31 cellular contexts compared by ENCODE assay signal in genomic region chr18:22783662-22784076, GRCh38.
"Had no signal": no experiment of that assay in that cellular context is flagged by ENCODE, and none has a peak within 500 bp of the region (broad histone marks: within the 10 kb centered on the region; RNA-seq: fewer than 3 reads in every experiment).

No MANE protein-coding gene starts in this region.

- H3K36me3 Mint-ChIP-seq: activated CD8-positive, alpha-beta memory T cell treated with anti-CD3 and anti-CD28 coated beads, Interleukin-2, amount 10 ng/mL, durations not matched to agents 7 days and 5 days; activated naive CD8-positive, alpha-beta T cell; natural killer cell treated with Interleukin-12 subunit alpha and Interleukin-12 subunit beta and Interleukin-15 and Interleukin-18, amount 100 ng/mL, for 72 hours; stimulated activated effector memory CD8-positive, alpha-beta T cell treated with anti-CD3 and anti-CD28 coated beads, Interleukin-12 subunit alpha, Interleukin-12 subunit beta, amount 100 ng/mL, for 72 hours had no signal

- H3K4me3 ChIP-seq: adrenal gland, body of pancreas, gastroesophageal sphincter, left ventricle myocardium inferior, lung, mucosa of descending colon, sigmoid colon, upper lobe of right lung had no signal

- H3K27ac Mint-ChIP-seq: activated CD4-positive, alpha-beta T cell treated with anti-CD3 and anti-CD28 coated beads for 36 hours; activated CD8-positive, alpha-beta memory T cell treated with anti-CD3 and anti-CD28 coated beads, Interleukin-2, amount 10 ng/mL, durations not matched to agents 7 days and 5 days; activated CD8-positive, alpha-beta T cell treated with anti-CD3 and anti-CD28 coated beads, Interleukin-2, amount 10 ng/mL, durations not matched to agents 7 days and 5 days; activated naive CD8-positive, alpha-beta T cell; natural killer cell treated with Interleukin-12 subunit alpha and Interleukin-12 subunit beta and Interleukin-15 and Interleukin-18, amount 100 ng/mL, for 72 hours; progenitor cell of endocrine pancreas; stimulated activated effector memory CD8-positive, alpha-beta T cell treated with anti-CD3 and anti-CD28 coated beads, Interleukin-12 subunit alpha, Interleukin-12 subunit beta, amount 100 ng/mL, for 72 hours; stimulated activated naive CD8-positive, alpha-beta T cell treated with anti-CD3 and anti-CD28 coated beads, Interleukin-15, amount 100 ng/mL, for 72 hours; T-helper 2 cell treated with Interferon-gamma antibody and Interleukin-4, amounts not matched to agents 5 μg/mL and 100 μg/mL, for 36 hours had no signal

- H3K27me3 Mint-ChIP-seq: progenitor cell of endocrine pancreas had no signal

- H3K36me3 ChIP-seq: adrenal gland, gastroesophageal sphincter, left ventricle myocardium inferior, neutrophil, sigmoid colon, upper lobe of right lung had no signal

- H3K27ac ChIP-seq: adrenal gland, body of pancreas, gastroesophageal sphincter, left ventricle myocardium inferior, neutrophil, sigmoid colon, upper lobe of right lung had no signal

- H3K27me3 ChIP-seq: adrenal gland, body of pancreas, gastroesophageal sphincter, sigmoid colon, upper lobe of right lung had no signal

- H3K9me3 ChIP-seq: body of pancreas, gastroesophageal sphincter, mucosa of descending colon, neutrophil, sigmoid colon, upper lobe of right lung had no signal

- H3K4me1 Mint-ChIP-seq: activated CD4-positive, alpha-beta T cell treated with anti-CD3 and anti-CD28 coated beads for 36 hours; activated CD8-positive, alpha-beta memory T cell treated with anti-CD3 and anti-CD28 coated beads, Interleukin-2, amount 10 ng/mL, durations not matched to agents 7 days and 5 days; stimulated activated effector memory CD8-positive, alpha-beta T cell treated with anti-CD3 and anti-CD28 coated beads, Interleukin-12 subunit alpha, Interleukin-12 subunit beta, amount 100 ng/mL, for 72 hours; stimulated activated naive CD8-positive, alpha-beta T cell treated with anti-CD3 and anti-CD28 coated beads, Interleukin-15, amount 100 ng/mL, for 72 hours had no signal

- H3K4me1 ChIP-seq: adrenal gland, body of pancreas, gastroesophageal sphincter, sigmoid colon, upper lobe of right lung had no signal

- ATAC-seq: activated CD4-positive, alpha-beta T cell treated with anti-CD3 and anti-CD28 coated beads for 36 hours; activated CD8-positive, alpha-beta memory T cell treated with anti-CD3 and anti-CD28 coated beads, Interleukin-2, amount 10 ng/mL, durations not matched to agents 7 days and 5 days; activated CD8-positive, alpha-beta T cell treated with anti-CD3 and anti-CD28 coated beads, Interleukin-2, amount 10 ng/mL, durations not matched to agents 7 days and 5 days; body of pancreas; gastroesophageal sphincter; mucosa of descending colon; natural killer cell treated with Interleukin-12 subunit alpha and Interleukin-12 subunit beta and Interleukin-15 and Interleukin-18, amount 100 ng/mL, for 72 hours; stimulated activated effector memory CD8-positive, alpha-beta T cell treated with anti-CD3 and anti-CD28 coated beads, Interleukin-12 subunit alpha, Interleukin-12 subunit beta, amount 100 ng/mL, for 72 hours; stimulated activated naive CD8-positive, alpha-beta T cell treated with anti-CD3 and anti-CD28 coated beads, Interleukin-15, amount 100 ng/mL, for 72 hours; upper lobe of right lung had no signal

- H3K4me3 Mint-ChIP-seq: activated CD4-positive, alpha-beta T cell treated with anti-CD3 and anti-CD28 coated beads for 36 hours; activated CD8-positive, alpha-beta memory T cell treated with anti-CD3 and anti-CD28 coated beads, Interleukin-2, amount 10 ng/mL, durations not matched to agents 7 days and 5 days; activated CD8-positive, alpha-beta T cell treated with anti-CD3 and anti-CD28 coated beads, Interleukin-2, amount 10 ng/mL, durations not matched to agents 7 days and 5 days; activated naive CD8-positive, alpha-beta T cell; natural killer cell treated with Interleukin-12 subunit alpha and Interleukin-12 subunit beta and Interleukin-15 and Interleukin-18, amount 100 ng/mL, for 72 hours; stimulated activated effector memory CD8-positive, alpha-beta T cell treated with anti-CD3 and anti-CD28 coated beads, Interleukin-12 subunit alpha, Interleukin-12 subunit beta, amount 100 ng/mL, for 72 hours; stimulated activated naive CD8-positive, alpha-beta T cell treated with anti-CD3 and anti-CD28 coated beads, Interleukin-15, amount 100 ng/mL, for 72 hours; T-helper 2 cell treated with Interferon-gamma antibody and Interleukin-4, amounts not matched to agents 5 μg/mL and 100 μg/mL, for 36 hours had no signal

- H3K9me3 Mint-ChIP-seq: natural killer cell treated with Interleukin-12 subunit alpha and Interleukin-12 subunit beta and Interleukin-15 and Interleukin-18, amount 100 ng/mL, for 72 hours; stimulated activated effector memory CD8-positive, alpha-beta T cell treated with anti-CD3 and anti-CD28 coated beads, Interleukin-12 subunit alpha, Interleukin-12 subunit beta, amount 100 ng/mL, for 72 hours; stimulated activated naive CD8-positive, alpha-beta T cell treated with anti-CD3 and anti-CD28 coated beads, Interleukin-15, amount 100 ng/mL, for 72 hours; T-helper 2 cell treated with Interferon-gamma antibody and Interleukin-4, amounts not matched to agents 5 μg/mL and 100 μg/mL, for 36 hours had no signal

- DNase-seq: activated CD4-positive, alpha-beta T cell treated with anti-CD3 and anti-CD28 coated beads for 36 hours; activated CD4-positive, CD25-positive, alpha-beta regulatory T cell; activated CD8-positive, alpha-beta memory T cell treated with anti-CD3 and anti-CD28 coated beads, Interleukin-2, amount 10 ng/mL, durations not matched to agents 7 days and 5 days; activated CD8-positive, alpha-beta T cell treated with anti-CD3 and anti-CD28 coated beads, Interleukin-2, amount 10 ng/mL, durations not matched to agents 7 days and 5 days; activated effector memory CD4-positive, alpha-beta T cell treated with Interleukin-2 at 50 U/mL for 16 hours; activated naive CD4-positive, alpha-beta T cell treated with Interleukin-2 at 50 U/mL for 16 hours; activated T-cell treated with anti-CD3 and anti-CD28 coated beads, Interleukin-2, amount 50 U/mL, for 48 hours; adrenal gland; aorta; body of pancreas; dermis blood vessel endothelial cell; effector memory CD4-positive, alpha-beta T cell; erythroblast; hippocampal formation; left ventricle myocardium inferior; mucosa of descending colon; sigmoid colon; small intestine; stimulated activated CD4-positive, alpha-beta T cell treated with anti-CD3 and anti-CD28 coated beads, Interleukin-4, amount 100 ng/mL, for 24 hours; stimulated activated naive CD8-positive, alpha-beta T cell treated with anti-CD3 and anti-CD28 coated beads, Interleukin-15, amount 100 ng/mL, for 72 hours; substantia nigra; T-helper 1 cell; upper lobe of right lung had no signal
